Comparison of ENCODE assay signal across 10 cellular contexts in genomic region chr3:10816019-10816862, GRCh38. TPM values are rescaled to one million over a fixed set of nuclear protein-coding genes. Genes with fewer than 3 reads are reported as not detected.
DNase-seq lines count a peak whose midpoint lies in the region; ATAC-seq, FAIRE-seq and TF ChIP-seq lines count a peak whose summit lies in the region.
"Had no signal": no experiment of that assay in that cellular context is flagged by ENCODE, and none has a peak within 500 bp of the region (broad histone marks: within the 10 kb centered on the region; RNA-seq: fewer than 3 reads in every experiment).

TSS of gene SLC6A11 (plus strand) at chr3:10816228. CDS start at chr3:10816266, 38 bp downstream.

- H3K4me1 Mint-ChIP-seq in activated T-helper 17 cell treated with anti-CD3 and anti-CD28 coated beads, Interleukin-2, amount 50 U/mL, for 72 hours: no peaks in the 10 kb centered on the region

- TF ChIP-seq POLR2A in breast epithelium (IDR thresholded peaks at IDR 0.05): no peak

- H3K9ac ChIP-seq in smooth muscle cell (ENCODE audit: low read depth): no peak within 1 kb of the TSS

- H4K20me1 ChIP-seq in smooth muscle cell (ENCODE audit: low read depth): no peaks in the 10 kb centered on the region

- H3K27me3 ChIP-seq in breast epithelium (peaks cover 0 to 9% of the 10 kb centered on the region in 2 donors), smooth muscle cell (ENCODE audit: low read depth) (peaks cover 79% of the 10 kb centered on the region), brain microvascular endothelial cell (replicated peaks) (peaks cover 27% of the 10 kb centered on the region)

- H3K9me3 ChIP-seq in breast epithelium (no peaks in the 10 kb centered on the region), iPS-18c (ENCODE audit: control insufficient read depth, insufficient read depth, low read length) (no peaks in the 10 kb centered on the region), smooth muscle cell (replicated peaks; ENCODE audit: low read depth) (no peaks in the 10 kb centered on the region)

- peak; percentile 21 for DNase-seq in HPDE6-E6E7 (ENCODE audit: extremely low spot score)
- no peak for DNase-seq in breast epithelium (ENCODE audit: low spot score in 2 of 2)
- DNase-seq in smooth muscle cell (lab: John Stamatoyannopoulos, UW; ENCODE audit: unreplicated experiment): no peak
- no peak for DNase-seq in brain microvascular endothelial cell
- no peak for DNase-seq in NCI-H2196 (lab: John Stamatoyannopoulos, UW; ENCODE audit: unreplicated experiment)
- no peak for DNase-seq in D721Med (ENCODE audit: insufficient read length, low spot score)
- DNase-seq: activated CD8-positive, alpha-beta memory T cell treated with anti-CD3 and anti-CD28 coated beads, Interleukin-2, amount 50 U/mL, for 4 hours; cortex of kidney had no signal

- H3K36me3 ChIP-seq in breast epithelium (no peaks in the 10 kb centered on the region), smooth muscle cell (ENCODE audit: low read depth) (no peaks in the 10 kb centered on the region), brain microvascular endothelial cell (replicated peaks) (no peaks in the 10 kb centered on the region)

- H3K4me1 ChIP-seq in breast epithelium: peaks cover 0 to 4% of the 10 kb centered on the region in 2 donors
- no peaks in the 10 kb centered on the region for H3K4me1 ChIP-seq in smooth muscle cell (ENCODE audit: low read depth)

- intact Hi-C loops in breast epithelium (cut with DNase I; ENCODE audit: low total_unique reads): no loop called here

- no peak for ATAC-seq in activated T-helper 17 cell treated with anti-CD3 and anti-CD28 coated beads, Interleukin-2, amount 50 U/mL, for 72 hours (replicated peaks)

- in situ Hi-C loops in brain microvascular endothelial cell (cut with HindIII; ENCODE audit: low pct_ligation_motif_present, low sequenced_read_pairs): no loop called here

- H3K4me3 ChIP-seq in breast epithelium: peak within 1 kb of the TSS; percentile 12 to 67 (median 52)
- H3K4me3 ChIP-seq in iPS-18c (ENCODE audit: insufficient read depth, low read depth, low read length): peak within 1 kb of the TSS; percentile 52
- H3K4me3 ChIP-seq in smooth muscle cell: peak within 1 kb of the TSS; percentile 38
- no peak within 1 kb of the TSS for H3K4me3 ChIP-seq in brain microvascular endothelial cell (ENCODE audit: low read depth, low read length)

- no peak within 1 kb of the TSS for H2AFZ ChIP-seq in smooth muscle cell (ENCODE audit: low read depth)

- H3K27ac Mint-ChIP-seq in activated T-helper 17 cell treated with anti-CD3 and anti-CD28 coated beads, Interleukin-2, amount 50 U/mL, for 72 hours: no peak within 1 kb of the TSS

- no peak within 1 kb of the TSS for H3K27ac ChIP-seq in breast epithelium
- H3K27ac ChIP-seq in smooth muscle cell (ENCODE audit: low read depth): no peak within 1 kb of the TSS
- no peak within 1 kb of the TSS for H3K27ac ChIP-seq in brain microvascular endothelial cell

- H3K36me3 Mint-ChIP-seq in activated T-helper 17 cell treated with anti-CD3 and anti-CD28 coated beads, Interleukin-2, amount 50 U/mL, for 72 hours (ENCODE audit: low read depth): no peaks in the 10 kb centered on the region

- FAIRE-seq in D721Med (lab: Jason Lieb, UNC): no peak

- H3F3A ChIP-seq in smooth muscle cell (ENCODE audit: low read depth): no peaks in the 10 kb centered on the region

- TF ChIP-seq CTCF in breast epithelium (IDR thresholded peaks at IDR 0.05): no peak
- no peak for TF ChIP-seq CTCF in smooth muscle cell (IDR thresholded peaks at IDR 0.05; ENCODE audit: borderline replicate concordance, insufficient read depth, poor library complexity, severe bottlenecking)
- TF ChIP-seq CTCF in brain microvascular endothelial cell (IDR thresholded peaks at IDR 0.05; ENCODE audit: low read depth, low read length, missing control alignments): no peak
- TF ChIP-seq CTCF in D721Med (IDR thresholded peaks at IDR 0.05; ENCODE audit: insufficient read depth, missing control alignments): no peak

- H3K27me3 Mint-ChIP-seq in activated T-helper 17 cell treated with anti-CD3 and anti-CD28 coated beads, Interleukin-2, amount 50 U/mL, for 72 hours: peaks cover 36% of the 10 kb centered on the region

- WGBS in smooth muscle cell (ENCODE audit: low lambda C conversion rate): 8% methylated on average over 61 of the region's 96 CpGs

- no peak within 1 kb of the TSS for H3K4me3 Mint-ChIP-seq in activated T-helper 17 cell treated with anti-CD3 and anti-CD28 coated beads, Interleukin-2, amount 50 U/mL, for 72 hours

- no peaks in the 10 kb centered on the region for H3K9me3 Mint-ChIP-seq in activated T-helper 17 cell treated with anti-CD3 and anti-CD28 coated beads, Interleukin-2, amount 50 U/mL, for 72 hours

- H3K79me2 ChIP-seq in smooth muscle cell (ENCODE audit: low read depth): no peaks in the 10 kb centered on the region

- H3K4me2 ChIP-seq in smooth muscle cell: peak within 1 kb of the TSS; percentile 81

RNA-seq across cellular contexts. Expression of gene SLC6A11, which starts in this region (rescaled TPM):
- total RNA-seq in breast epithelium (under 1 TPM in 2 of 3 donors, not detected in 1; under 0.01 to 0.15 TPM), smooth muscle cell (not detected in 2 replicates)
- not detected in 2 replicates for polyA plus RNA-seq in smooth muscle cell
- total RNA-seq in activated T-helper 17 cell treated with anti-CD3 and anti-CD28 coated beads, Interleukin-2, amount 50 U/mL, for 72 hours: not detected
